In the genomic region with DNA sequence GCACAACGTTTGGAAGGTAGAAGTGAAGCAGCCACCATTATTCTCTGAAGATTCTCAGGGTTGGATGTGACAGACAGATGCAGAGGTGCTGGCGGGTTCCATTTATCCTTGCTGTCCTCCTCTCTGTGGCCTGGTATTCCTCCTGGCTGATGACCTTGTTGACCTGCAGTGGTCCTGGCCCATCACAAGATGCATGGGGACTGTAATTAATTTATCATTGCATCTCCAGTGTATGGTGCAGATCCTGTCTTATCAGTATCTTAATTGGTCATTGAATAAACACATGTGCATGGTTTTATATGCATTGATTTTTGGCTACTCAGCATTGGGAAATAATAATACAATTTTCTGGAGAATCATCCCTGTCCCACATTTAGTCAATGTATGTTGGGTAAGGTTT, we compare ENCODE assay signal across 8 cellular contexts.
"Had no signal": no experiment of that assay in that cellular context is flagged by ENCODE, and none has a peak within 500 bp of the region (broad histone marks: within the 10 kb centered on the region; RNA-seq: fewer than 3 reads in every experiment).

No MANE protein-coding gene starts in this region.

- FAIRE-seq: G401.6, GM12878, GM12891, GM12892, GM18507, GM19239 had no signal

- H3K4me3 ChIP-seq: GM12878 had no signal

- DNase-seq: GDM1, GF-D8 had no signal

- ATAC-seq: GM12878 had no signal
